In the genomic region with DNA sequence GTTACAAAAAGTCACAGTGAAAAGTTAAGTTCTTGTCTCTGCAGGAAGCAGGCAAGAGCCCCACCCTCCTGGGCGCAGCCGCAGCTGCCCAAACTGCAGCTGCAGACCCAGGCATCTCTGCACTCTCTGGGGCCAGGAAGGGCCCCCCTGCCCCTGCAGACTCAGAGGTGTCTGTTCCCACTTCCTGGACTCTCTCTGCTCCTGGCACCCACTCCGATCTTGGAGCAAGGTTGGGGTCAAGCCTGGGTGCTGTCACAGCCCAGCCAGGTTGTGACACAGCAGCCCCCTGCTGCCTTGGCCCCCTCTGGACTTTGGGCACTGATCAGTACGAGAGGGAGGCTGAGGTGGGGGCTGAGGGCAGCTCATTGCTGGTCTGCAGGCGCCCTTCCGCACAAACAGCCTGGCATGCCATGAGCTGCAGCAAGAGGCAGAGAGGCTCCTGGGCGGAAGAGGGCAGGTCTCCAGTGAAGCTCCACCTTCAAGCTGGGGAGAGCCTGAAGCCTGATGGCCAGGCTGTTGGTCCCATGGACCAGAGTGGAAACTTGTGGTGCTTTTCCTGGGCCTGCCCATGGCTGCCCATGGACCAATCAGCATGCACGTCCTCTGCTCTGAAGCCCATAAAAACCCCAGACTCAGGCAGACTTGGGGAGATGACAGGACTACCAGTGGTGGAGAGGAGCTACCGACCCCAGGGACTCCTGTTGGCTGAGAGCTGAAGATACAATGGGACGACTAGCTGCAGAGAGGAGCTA, we compare ENCODE assay signal across 1 cellular context.
TF ChIP-seq lines count a peak whose summit lies in the region.

No MANE protein-coding gene starts in this region.

TF ChIP-seq in HepG2, 621 proteins besides CTCF, POLR2A, EP300 and RAD21 (continued from another document and continues in another):
- TF ChIP-seq RFXAP (CRISPR knock-in tag; IDR thresholded peaks at IDR 0.05; ENCODE audit: borderline replicate concordance) (no peak), KLF13 (CRISPR knock-in tag; IDR thresholded peaks at IDR 0.05) (no peak), CBFB (CRISPR knock-in tag; IDR thresholded peaks at IDR 0.05) (no peak), ZNF792 (CRISPR knock-in tag; IDR thresholded peaks at IDR 0.05) (peak; percentile 35; the same call in 1 of the 2 replicates), ZNF547 (CRISPR knock-in tag; IDR thresholded peaks at IDR 0.05) (no peak), IRF2 (CRISPR knock-in tag; IDR thresholded peaks at IDR 0.05) (peak; percentile 35; the same call in 1 of the 2 replicates), TBX3 (IDR thresholded peaks at IDR 0.05; ENCODE audit: borderline replicate concordance) (peak; percentile 11; the same call in 1 of the 2 replicates), HCFC1 (IDR thresholded peaks at IDR 0.05; ENCODE audit: low read depth, low read length) (no peak), SOX6 (IDR thresholded peaks at IDR 0.05) (no peak), SOX6 (CRISPR knock-in tag; IDR thresholded peaks at IDR 0.05) (peak; percentile 73), ZIK1 (CRISPR knock-in tag; IDR thresholded peaks at IDR 0.05; ENCODE audit: borderline replicate concordance, low read depth) (0 out of 2 replicates have a peak, but pooled peaks have one; percentile 28), JUNB (CRISPR knock-in tag; IDR thresholded peaks at IDR 0.05; ENCODE audit: borderline replicate concordance) (no peak), MEIS1 (CRISPR knock-in tag; IDR thresholded peaks at IDR 0.05; ENCODE audit: borderline replicate concordance) (peak; percentile 92; the same call in 1 of the 2 replicates), ZNF260 (CRISPR knock-in tag; IDR thresholded peaks at IDR 0.05; ENCODE audit: borderline replicate concordance, low read depth) (no peak), KDM5B (CRISPR knock-in tag; IDR thresholded peaks at IDR 0.05; ENCODE audit: borderline replicate concordance) (peak; percentile 65; the same call in 1 of the 2 replicates), ZNF850 (CRISPR knock-in tag; conservative IDR thresholded peaks at IDR 0.05) (no peak), NCOA2 (CRISPR knock-in tag; IDR thresholded peaks at IDR 0.05) (peak; percentile 63), ZNF562 (CRISPR knock-in tag; IDR thresholded peaks at IDR 0.05; ENCODE audit: borderline replicate concordance) (no peak), DNMT3B (CRISPR knock-in tag; conservative IDR thresholded peaks at IDR 0.05) (no peak), ZNF484 (CRISPR knock-in tag; IDR thresholded peaks at IDR 0.05; ENCODE audit: borderline replicate concordance, low read depth) (no peak), ZFAT (CRISPR knock-in tag; conservative IDR thresholded peaks at IDR 0.05) (no peak), U2AF1 (optimal IDR thresholded peaks at IDR 0.05; ENCODE audit: low read depth, low read length) (no peak), NFATC3 (CRISPR knock-in tag; IDR thresholded peaks at IDR 0.05) (no peak), ZFP36L1 (CRISPR knock-in tag; IDR thresholded peaks at IDR 0.05) (no peak), NKX3-1 (CRISPR knock-in tag; IDR thresholded peaks at IDR 0.05) (no peak), RFX3 (CRISPR knock-in tag; IDR thresholded peaks at IDR 0.05) (no peak), PAF1 (CRISPR knock-in tag; IDR thresholded peaks at IDR 0.05) (no peak), CCDC6 (CRISPR knock-in tag; IDR thresholded peaks at IDR 0.05) (peak; percentile 41; the same call in 1 of the 2 replicates), MTA3 (CRISPR knock-in tag; IDR thresholded peaks at IDR 0.05) (no peak), ZNF839 (CRISPR knock-in tag; IDR thresholded peaks at IDR 0.05; ENCODE audit: borderline replicate concordance) (no peak), ZNF143 (CRISPR knock-in tag; IDR thresholded peaks at IDR 0.05) (peak; percentile 66; the same call in 1 of the 2 replicates), KLF12 (CRISPR knock-in tag; IDR thresholded peaks at IDR 0.05; ENCODE audit: borderline replicate concordance) (no peak), SNAPC2 (CRISPR knock-in tag; IDR thresholded peaks at IDR 0.05) (no peak), CHD4 (IDR thresholded peaks at IDR 0.05; ENCODE audit: borderline replicate concordance, low read length) (no peak)
- TF ChIP-seq, protein P1, sequence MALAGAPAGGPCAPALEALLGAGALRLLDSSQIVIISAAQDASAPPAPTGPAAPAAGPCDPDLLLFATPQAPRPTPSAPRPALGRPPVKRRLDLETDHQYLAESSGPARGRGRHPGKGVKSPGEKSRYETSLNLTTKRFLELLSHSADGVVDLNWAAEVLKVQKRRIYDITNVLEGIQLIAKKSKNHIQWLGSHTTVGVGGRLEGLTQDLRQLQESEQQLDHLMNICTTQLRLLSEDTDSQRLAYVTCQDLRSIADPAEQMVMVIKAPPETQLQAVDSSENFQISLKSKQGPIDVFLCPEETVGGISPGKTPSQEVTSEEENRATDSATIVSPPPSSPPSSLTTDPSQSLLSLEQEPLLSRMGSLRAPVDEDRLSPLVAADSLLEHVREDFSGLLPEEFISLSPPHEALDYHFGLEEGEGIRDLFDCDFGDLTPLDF (CRISPR knock-in tag; IDR thresholded peaks at IDR 0.05), result no peak
- TF ChIP-seq, protein P2, sequence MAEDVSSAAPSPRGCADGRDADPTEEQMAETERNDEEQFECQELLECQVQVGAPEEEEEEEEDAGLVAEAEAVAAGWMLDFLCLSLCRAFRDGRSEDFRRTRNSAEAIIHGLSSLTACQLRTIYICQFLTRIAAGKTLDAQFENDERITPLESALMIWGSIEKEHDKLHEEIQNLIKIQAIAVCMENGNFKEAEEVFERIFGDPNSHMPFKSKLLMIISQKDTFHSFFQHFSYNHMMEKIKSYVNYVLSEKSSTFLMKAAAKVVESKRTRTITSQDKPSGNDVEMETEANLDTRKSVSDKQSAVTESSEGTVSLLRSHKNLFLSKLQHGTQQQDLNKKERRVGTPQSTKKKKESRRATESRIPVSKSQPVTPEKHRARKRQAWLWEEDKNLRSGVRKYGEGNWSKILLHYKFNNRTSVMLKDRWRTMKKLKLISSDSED (CRISPR knock-in tag; IDR thresholded peaks at IDR 0.05), result no peak
- TF ChIP-seq, protein P3, sequence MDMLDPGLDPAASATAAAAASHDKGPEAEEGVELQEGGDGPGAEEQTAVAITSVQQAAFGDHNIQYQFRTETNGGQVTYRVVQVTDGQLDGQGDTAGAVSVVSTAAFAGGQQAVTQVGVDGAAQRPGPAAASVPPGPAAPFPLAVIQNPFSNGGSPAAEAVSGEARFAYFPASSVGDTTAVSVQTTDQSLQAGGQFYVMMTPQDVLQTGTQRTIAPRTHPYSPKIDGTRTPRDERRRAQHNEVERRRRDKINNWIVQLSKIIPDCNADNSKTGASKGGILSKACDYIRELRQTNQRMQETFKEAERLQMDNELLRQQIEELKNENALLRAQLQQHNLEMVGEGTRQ (IDR thresholded peaks at IDR 0.05; ENCODE audit: low read depth, low read length), result no peak
- TF ChIP-seq, protein P3 (CRISPR knock-in tag; IDR thresholded peaks at IDR 0.05; ENCODE audit: borderline replicate concordance), result no peak; the same call in 1 of the 2 replicates
- TF ChIP-seq, protein P4, sequence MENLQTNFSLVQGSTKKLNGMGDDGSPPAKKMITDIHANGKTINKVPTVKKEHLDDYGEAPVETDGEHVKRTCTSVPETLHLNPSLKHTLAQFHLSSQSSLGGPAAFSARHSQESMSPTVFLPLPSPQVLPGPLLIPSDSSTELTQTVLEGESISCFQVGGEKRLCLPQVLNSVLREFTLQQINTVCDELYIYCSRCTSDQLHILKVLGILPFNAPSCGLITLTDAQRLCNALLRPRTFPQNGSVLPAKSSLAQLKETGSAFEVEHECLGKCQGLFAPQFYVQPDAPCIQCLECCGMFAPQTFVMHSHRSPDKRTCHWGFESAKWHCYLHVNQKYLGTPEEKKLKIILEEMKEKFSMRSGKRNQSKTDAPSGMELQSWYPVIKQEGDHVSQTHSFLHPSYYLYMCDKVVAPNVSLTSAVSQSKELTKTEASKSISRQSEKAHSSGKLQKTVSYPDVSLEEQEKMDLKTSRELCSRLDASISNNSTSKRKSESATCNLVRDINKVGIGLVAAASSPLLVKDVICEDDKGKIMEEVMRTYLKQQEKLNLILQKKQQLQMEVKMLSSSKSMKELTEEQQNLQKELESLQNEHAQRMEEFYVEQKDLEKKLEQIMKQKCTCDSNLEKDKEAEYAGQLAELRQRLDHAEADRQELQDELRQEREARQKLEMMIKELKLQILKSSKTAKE (CRISPR knock-in tag; IDR thresholded peaks at IDR 0.05; ENCODE audit: borderline replicate concordance), result peak; percentile 43; the same call in 1 of the 2 replicates
- TF ChIP-seq, protein P5, sequence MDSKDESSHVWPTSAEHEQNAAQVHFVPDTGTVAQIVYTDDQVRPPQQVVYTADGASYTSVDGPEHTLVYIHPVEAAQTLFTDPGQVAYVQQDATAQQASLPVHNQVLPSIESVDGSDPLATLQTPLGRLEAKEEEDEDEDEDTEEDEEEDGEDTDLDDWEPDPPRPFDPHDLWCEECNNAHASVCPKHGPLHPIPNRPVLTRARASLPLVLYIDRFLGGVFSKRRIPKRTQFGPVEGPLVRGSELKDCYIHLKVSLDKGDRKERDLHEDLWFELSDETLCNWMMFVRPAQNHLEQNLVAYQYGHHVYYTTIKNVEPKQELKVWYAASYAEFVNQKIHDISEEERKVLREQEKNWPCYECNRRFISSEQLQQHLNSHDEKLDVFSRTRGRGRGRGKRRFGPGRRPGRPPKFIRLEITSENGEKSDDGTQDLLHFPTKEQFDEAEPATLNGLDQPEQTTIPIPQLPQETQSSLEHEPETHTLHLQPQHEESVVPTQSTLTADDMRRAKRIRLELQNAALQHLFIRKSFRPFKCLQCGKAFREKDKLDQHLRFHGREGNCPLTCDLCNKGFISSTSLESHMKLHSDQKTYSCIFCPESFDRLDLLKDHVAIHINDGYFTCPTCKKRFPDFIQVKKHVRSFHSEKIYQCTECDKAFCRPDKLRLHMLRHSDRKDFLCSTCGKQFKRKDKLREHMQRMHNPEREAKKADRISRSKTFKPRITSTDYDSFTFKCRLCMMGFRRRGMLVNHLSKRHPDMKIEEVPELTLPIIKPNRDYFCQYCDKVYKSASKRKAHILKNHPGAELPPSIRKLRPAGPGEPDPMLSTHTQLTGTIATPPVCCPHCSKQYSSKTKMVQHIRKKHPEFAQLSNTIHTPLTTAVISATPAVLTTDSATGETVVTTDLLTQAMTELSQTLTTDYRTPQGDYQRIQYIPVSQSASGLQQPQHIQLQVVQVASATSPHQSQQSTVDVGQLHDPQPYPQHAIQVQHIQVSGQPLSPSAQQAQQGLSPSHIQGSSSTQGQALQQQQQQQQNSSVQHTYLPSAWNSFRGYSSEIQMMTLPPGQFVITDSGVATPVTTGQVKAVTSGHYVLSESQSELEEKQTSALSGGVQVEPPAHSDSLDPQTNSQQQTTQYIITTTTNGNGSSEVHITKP (CRISPR knock-in tag; IDR thresholded peaks at IDR 0.05; ENCODE audit: low read depth), result no peak
- TF ChIP-seq, protein P6, sequence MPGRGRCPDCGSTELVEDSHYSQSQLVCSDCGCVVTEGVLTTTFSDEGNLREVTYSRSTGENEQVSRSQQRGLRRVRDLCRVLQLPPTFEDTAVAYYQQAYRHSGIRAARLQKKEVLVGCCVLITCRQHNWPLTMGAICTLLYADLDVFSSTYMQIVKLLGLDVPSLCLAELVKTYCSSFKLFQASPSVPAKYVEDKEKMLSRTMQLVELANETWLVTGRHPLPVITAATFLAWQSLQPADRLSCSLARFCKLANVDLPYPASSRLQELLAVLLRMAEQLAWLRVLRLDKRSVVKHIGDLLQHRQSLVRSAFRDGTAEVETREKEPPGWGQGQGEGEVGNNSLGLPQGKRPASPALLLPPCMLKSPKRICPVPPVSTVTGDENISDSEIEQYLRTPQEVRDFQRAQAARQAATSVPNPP (CRISPR knock-in tag; IDR thresholded peaks at IDR 0.05), result no peak
- TF ChIP-seq, protein P7, sequence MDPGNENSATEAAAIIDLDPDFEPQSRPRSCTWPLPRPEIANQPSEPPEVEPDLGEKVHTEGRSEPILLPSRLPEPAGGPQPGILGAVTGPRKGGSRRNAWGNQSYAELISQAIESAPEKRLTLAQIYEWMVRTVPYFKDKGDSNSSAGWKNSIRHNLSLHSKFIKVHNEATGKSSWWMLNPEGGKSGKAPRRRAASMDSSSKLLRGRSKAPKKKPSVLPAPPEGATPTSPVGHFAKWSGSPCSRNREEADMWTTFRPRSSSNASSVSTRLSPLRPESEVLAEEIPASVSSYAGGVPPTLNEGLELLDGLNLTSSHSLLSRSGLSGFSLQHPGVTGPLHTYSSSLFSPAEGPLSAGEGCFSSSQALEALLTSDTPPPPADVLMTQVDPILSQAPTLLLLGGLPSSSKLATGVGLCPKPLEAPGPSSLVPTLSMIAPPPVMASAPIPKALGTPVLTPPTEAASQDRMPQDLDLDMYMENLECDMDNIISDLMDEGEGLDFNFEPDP (CRISPR knock-in tag; conservative IDR thresholded peaks at IDR 0.05), result no peak
- TF ChIP-seq, protein P8, sequence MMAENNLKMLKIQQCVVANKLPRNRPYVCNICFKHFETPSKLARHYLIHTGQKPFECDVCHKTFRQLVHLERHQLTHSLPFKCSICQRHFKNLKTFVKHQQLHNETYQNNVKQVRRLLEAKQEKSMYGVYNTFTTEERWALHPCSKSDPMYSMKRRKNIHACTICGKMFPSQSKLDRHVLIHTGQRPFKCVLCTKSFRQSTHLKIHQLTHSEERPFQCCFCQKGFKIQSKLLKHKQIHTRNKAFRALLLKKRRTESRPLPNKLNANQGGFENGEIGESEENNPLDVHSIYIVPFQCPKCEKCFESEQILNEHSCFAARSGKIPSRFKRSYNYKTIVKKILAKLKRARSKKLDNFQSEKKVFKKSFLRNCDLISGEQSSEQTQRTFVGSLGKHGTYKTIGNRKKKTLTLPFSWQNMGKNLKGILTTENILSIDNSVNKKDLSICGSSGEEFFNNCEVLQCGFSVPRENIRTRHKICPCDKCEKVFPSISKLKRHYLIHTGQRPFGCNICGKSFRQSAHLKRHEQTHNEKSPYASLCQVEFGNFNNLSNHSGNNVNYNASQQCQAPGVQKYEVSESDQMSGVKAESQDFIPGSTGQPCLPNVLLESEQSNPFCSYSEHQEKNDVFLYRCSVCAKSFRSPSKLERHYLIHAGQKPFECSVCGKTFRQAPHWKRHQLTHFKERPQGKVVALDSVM (CRISPR knock-in tag; IDR thresholded peaks at IDR 0.05), result peak; percentile 68; the same call in 1 of the 2 replicates
- TF ChIP-seq, protein P9, sequence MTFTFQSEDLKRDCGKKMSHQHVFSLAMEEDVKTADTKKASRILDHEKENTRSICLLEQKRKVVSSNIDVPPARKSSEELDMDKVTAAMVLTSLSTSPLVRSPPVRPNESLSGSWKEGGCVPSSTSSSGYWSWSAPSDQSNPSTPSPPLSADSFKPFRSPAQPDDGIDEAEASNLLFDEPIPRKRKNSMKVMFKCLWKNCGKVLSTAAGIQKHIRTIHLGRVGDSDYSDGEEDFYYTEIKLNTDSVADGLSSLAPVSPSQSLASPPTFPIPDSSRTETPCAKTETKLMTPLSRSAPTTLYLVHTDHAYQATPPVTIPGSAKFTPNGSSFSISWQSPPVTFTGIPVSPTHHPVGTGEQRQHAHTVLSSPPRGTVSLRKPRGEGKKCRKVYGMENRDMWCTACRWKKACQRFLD (CRISPR knock-in tag; IDR thresholded peaks at IDR 0.05; ENCODE audit: borderline replicate concordance), result peak; percentile 81; the same call in 1 of the 2 replicates
